13 cellular contexts compared by ENCODE assay signal in genomic region chr9:94592683-94593082, GRCh38. TPM values are rescaled to one million over a fixed set of nuclear protein-coding genes. Genes with fewer than 3 reads are reported as not detected.
DNase-seq lines count a peak whose midpoint lies in the region; ATAC-seq and TF ChIP-seq lines count a peak whose summit lies in the region.
"Not testable (repeated sequence)": the region's sequence is repeated elsewhere in the genome, so short reads cannot be mapped to it uniquely, and the experiment has no call there.
"Had no signal": no experiment of that assay in that cellular context is flagged by ENCODE, and none has a peak within 500 bp of the region (broad histone marks: within the 10 kb centered on the region; RNA-seq: fewer than 3 reads in every experiment).

No MANE protein-coding gene starts in this region.

- not testable (repeated sequence) for TF ChIP-seq EP300 in stomach (IDR thresholded peaks at IDR 0.05)

- H3K4me2 ChIP-seq in parathyroid adenoma (ENCODE audit: low read length): peak overlapping the region; percentile 54

- H3K4me1 ChIP-seq in parathyroid adenoma (peaks cover 12% of the 10 kb centered on the region), gastrocnemius medialis (peaks cover 11 to 14% of the 10 kb centered on the region in 2 donors), stomach (peaks cover 5 to 13% (median 8%) of the 10 kb centered on the region in 4 donors)

- not testable (repeated sequence) for H3K36me3 ChIP-seq in parathyroid adenoma (ENCODE audit: control insufficient read depth, insufficient read depth, low read length); gastrocnemius medialis; stomach

- H3K27ac ChIP-seq in parathyroid adenoma: peak overlapping the region; percentile 88
- peak overlapping the region; percentile 79 to 94 (median 87) for H3K27ac ChIP-seq in gastrocnemius medialis
- H3K27ac ChIP-seq in stomach: peak overlapping the region in 4 of 5 donors; percentile 23 to 77 (median 71)

- not testable (repeated sequence) for ATAC-seq in left lobe of liver
- ATAC-seq in gastrocnemius medialis: peak in 1 of 2 donors; percentile 47

- peak overlapping the region; percentile 37 for H3K9ac ChIP-seq in parathyroid adenoma

- H3K4me3 ChIP-seq in parathyroid adenoma (ENCODE audit: low read depth, low read length) (peak overlapping the region; percentile 54), gastrocnemius medialis (peak overlapping the region; percentile 50 to 64 (median 53)), stomach (peak overlapping the region in 3 of 4 donors; percentile 31 to 47 (median 31))

- H3K79me2 ChIP-seq in parathyroid adenoma: not testable (repeated sequence)

- not testable (repeated sequence) for TF ChIP-seq CTCF in parathyroid adenoma (IDR thresholded peaks at IDR 0.05); gastrocnemius medialis (IDR thresholded peaks at IDR 0.05 in 4 of 5, conservative IDR thresholded peaks at IDR 0.05 in 1 of 5); stomach (IDR thresholded peaks at IDR 0.05)

- H2AFZ ChIP-seq in parathyroid adenoma: not testable (repeated sequence)

- H3K27me3 ChIP-seq in parathyroid adenoma (ENCODE audit: control insufficient read depth, insufficient read depth, low read length); gastrocnemius medialis: not testable (repeated sequence)
- peaks cover 0 to 11% (median 0%) of the 10 kb centered on the region in 3 donors for H3K27me3 ChIP-seq in stomach

- TF ChIP-seq POLR2A in gastrocnemius medialis (IDR thresholded peaks at IDR 0.05); stomach (IDR thresholded peaks at IDR 0.05): not testable (repeated sequence)

- WGBS in stomach, 5 donors: 36 to 64% (median 49%) methylated on average over 7 of the region's 7 CpGs

- H3K9me3 ChIP-seq in parathyroid adenoma (ENCODE audit: control insufficient read depth, low read length); gastrocnemius medialis; stomach: not testable (repeated sequence)

- in situ Hi-C loops in gastrocnemius medialis (cut with MboI; ENCODE audit: low sequenced_read_pairs in 4 of 4): not testable (repeated sequence)

- DNase-seq in ecto neural progenitor cell (ENCODE audit: low spot score) (peak; percentile 14), left lobe of liver (ENCODE audit: low spot score) (peak; percentile 14), gastrocnemius medialis (peak in 1 of 2 donors; percentile 37)
- not testable (repeated sequence) for DNase-seq in stomach

- intact Hi-C loops in gastrocnemius medialis (cut with DNase I; ENCODE audit: low total_unique reads); stomach (cut with DNase I; ENCODE audit: low total_unique reads): not testable (repeated sequence)

RNA-seq across cellular contexts. Expression of gene FBP2, which starts 0.9 kb away (rescaled TPM):
- total RNA-seq in left lobe of liver (not detected), gastrocnemius medialis (10 to 100 TPM; 12.1 to 56.5 (median 41.5) TPM), stomach (10 to 100 TPM in 4 of 5 donors, not detected in 1; 15.6 to 86.4 (median 34.7) TPM)
- 10 to 100 TPM; 17.8 to 45.8 (median 22.0) TPM for polyA plus RNA-seq in stomach
- total RNA-seq: CD4-positive, alpha-beta memory T cell; CD4-positive, CD25-positive, alpha-beta regulatory T cell; CD8-positive, alpha-beta memory T cell; Daoy had no signal
- polyA plus RNA-seq: AG04450; CD14-positive monocyte; CD4-positive, alpha-beta memory T cell; CD4-positive, CD25-positive, alpha-beta regulatory T cell; CD8-positive, alpha-beta memory T cell had no signal

RNA-seq across cellular contexts. Expression of gene PCAT7, which starts 37.8 kb away (rescaled TPM):
- total RNA-seq in left lobe of liver (2.2 TPM), gastrocnemius medialis (not detected), stomach (1 to 10 TPM in 2 of 5 donors, under 1 TPM in 2, not detected in 1; 0.45 to 1.8 (median 1.3) TPM)
- polyA plus RNA-seq in stomach: under 1 TPM; 0.18 to 0.62 (median 0.46) TPM
- total RNA-seq: A673; CD4-positive, alpha-beta memory T cell; CD4-positive, CD25-positive, alpha-beta regulatory T cell; CD8-positive, alpha-beta memory T cell; Daoy; GM12878 had no signal
- polyA plus RNA-seq: AG04450; CD14-positive monocyte; CD4-positive, alpha-beta memory T cell; CD4-positive, CD25-positive, alpha-beta regulatory T cell; CD8-positive, alpha-beta memory T cell had no signal

RNA-seq across cellular contexts. Expression of gene FBP1, which starts 46.6 kb away (rescaled TPM):
- total RNA-seq in left lobe of liver (476 TPM), gastrocnemius medialis (1 to 10 TPM in 2 of 4 donors, under 1 TPM in 1, not detected in 1; 0.46 to 3.5 (median 1.7) TPM), stomach (10 to 100 TPM; 10.7 to 89.1 (median 35.1) TPM)
- 100 to 1,000 TPM in 1 of 3 donors, 10 to 100 TPM in 2; 48.1 to 122 (median 61.4) TPM for polyA plus RNA-seq in stomach
- total RNA-seq: A673, Daoy had no signal
- polyA plus RNA-seq: AG04450 had no signal
